Comparison of ENCODE assay signal across 8 cellular contexts in genomic region chr6:136550045-136550329, GRCh38. TPM values are rescaled to one million over a fixed set of nuclear protein-coding genes. Genes with fewer than 3 reads are reported as not detected.
DNase-seq lines count a peak whose midpoint lies in the region; ATAC-seq and TF ChIP-seq lines count a peak whose summit lies in the region.

No MANE protein-coding gene starts in this region.

- no peaks in the 10 kb centered on the region for H3K36me3 ChIP-seq in heart right ventricle

- ATAC-seq in GM18868 (IDR thresholded peaks at IDR 0.05; ENCODE audit: unreplicated experiment) (peak; percentile 46), HG03045 (IDR thresholded peaks at IDR 0.05; ENCODE audit: unreplicated experiment) (peak; percentile 71), heart right ventricle (peak in 7 of 8 donors; percentile 21 to 83 (median 70))

- no peaks in the 10 kb centered on the region for H3K9me3 ChIP-seq in heart right ventricle

- peaks cover 5 to 19% (median 15%) of the 10 kb centered on the region in 9 donors for H3K4me1 ChIP-seq in heart right ventricle

- TF ChIP-seq CTCF in AG09309 (IDR thresholded peaks at IDR 0.05; ENCODE audit: control insufficient read depth, insufficient read depth, low read depth, low read length, missing control alignments): no peak
- TF ChIP-seq CTCF in WI38 (IDR thresholded peaks at IDR 0.05; ENCODE audit: low read depth, low read length): no peak
- no peak for TF ChIP-seq CTCF in heart right ventricle (IDR thresholded peaks at IDR 0.05)
- no peak for TF ChIP-seq CTCF in retinal pigment epithelial cell (conservative IDR thresholded peaks at IDR 0.05; ENCODE audit: low read depth, low read length)

- peak overlapping the region in 1 of 10 donors; percentile 12 for H3K27ac ChIP-seq in heart right ventricle

- WGBS in heart right ventricle, 2 donors: 0 to 1% methylated on average over 27 to 46 of the region's 46 CpGs

- H3K4me3 ChIP-seq in AG09309 (ENCODE audit: control insufficient read depth, low read depth, low read length) (peak overlapping the region; percentile 52), WI38 (ENCODE audit: low read depth, low read length) (peak overlapping the region; percentile 64), heart right ventricle (peak overlapping the region; percentile 48 to 89 (median 74)), retinal pigment epithelial cell (ENCODE audit: low read length) (peak overlapping the region; percentile 69)

- DNase-seq in AG09309 (ENCODE audit: low read depth) (no peak), heart right ventricle (peak in 1 of 2 donors; percentile 21), retinal pigment epithelial cell (ENCODE audit: low read depth) (no peak), NCI-H187 (lab: John Stamatoyannopoulos, UW) (no peak), NCI-H345 (lab: John Stamatoyannopoulos, UW) (no peak)

- H3K27me3 ChIP-seq in heart right ventricle: peaks cover 8 to 46% (median 18%) of the 10 kb centered on the region in 7 donors

- intact Hi-C loops in heart right ventricle (cut with DNase I): no loop called here

RNA-seq across cellular contexts. Expression of gene MAP7, which starts 0.2 kb away (rescaled TPM):
- total RNA-seq in heart right ventricle: 1 to 10 TPM in 9 of 10 donors, under 1 TPM in 1; 0.67 to 4.1 (median 2.5) TPM
- 1 to 10 TPM in 1 of 2 donors, under 1 TPM in 1; 0.48 to 1.2 TPM for polyA plus RNA-seq in heart right ventricle
